In the genomic region with DNA sequence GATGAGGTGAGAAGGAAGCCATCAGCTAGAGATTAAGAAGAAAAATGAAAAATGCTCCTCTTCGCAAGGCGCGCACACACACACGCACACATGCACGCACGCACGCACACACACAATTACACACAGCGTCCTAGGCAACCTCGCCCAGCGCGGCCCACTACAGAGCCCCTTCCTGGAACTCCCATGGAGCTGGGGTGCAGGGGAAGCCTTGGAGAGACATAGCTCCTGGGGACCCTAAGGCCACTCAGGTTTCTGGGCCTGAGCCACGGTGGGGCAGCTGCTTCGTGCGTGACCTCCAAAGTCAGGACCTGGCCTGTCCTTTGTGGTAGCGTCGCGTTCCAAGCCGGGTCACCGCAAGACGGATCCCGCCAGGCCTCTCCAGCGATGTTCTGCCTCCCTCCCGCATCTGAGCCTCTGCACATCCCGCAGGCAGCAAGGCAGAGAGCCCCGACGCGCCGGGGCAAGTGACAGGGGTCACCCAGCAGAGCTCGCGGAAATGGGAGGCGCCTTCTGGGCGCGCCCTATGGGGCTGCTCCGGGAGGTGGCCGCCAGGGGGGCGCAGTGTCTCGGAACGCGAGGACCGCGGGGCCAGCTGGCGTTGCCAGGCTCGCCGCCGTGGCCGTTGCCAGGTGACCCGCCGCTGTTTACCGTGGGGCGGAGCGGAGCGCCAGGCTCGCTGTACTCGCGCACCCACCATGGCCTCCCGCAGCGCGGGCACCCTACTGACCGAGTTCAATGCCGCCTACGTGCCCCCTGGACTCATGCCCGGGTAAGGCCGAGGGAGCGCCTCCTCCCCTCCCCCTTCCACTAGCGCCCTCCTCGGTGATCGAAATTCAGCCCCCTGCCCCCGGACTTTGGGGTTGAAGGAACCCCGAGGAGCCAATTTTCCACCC, we compare ENCODE assay signal across 1 cellular context.
TF ChIP-seq lines count a peak whose summit lies in the region.

No MANE protein-coding gene starts in this region.

TF ChIP-seq in GM12878, 131 proteins besides CTCF, POLR2A, EP300 and RAD21 (continued from another document):
- TF ChIP-seq, protein P1, sequence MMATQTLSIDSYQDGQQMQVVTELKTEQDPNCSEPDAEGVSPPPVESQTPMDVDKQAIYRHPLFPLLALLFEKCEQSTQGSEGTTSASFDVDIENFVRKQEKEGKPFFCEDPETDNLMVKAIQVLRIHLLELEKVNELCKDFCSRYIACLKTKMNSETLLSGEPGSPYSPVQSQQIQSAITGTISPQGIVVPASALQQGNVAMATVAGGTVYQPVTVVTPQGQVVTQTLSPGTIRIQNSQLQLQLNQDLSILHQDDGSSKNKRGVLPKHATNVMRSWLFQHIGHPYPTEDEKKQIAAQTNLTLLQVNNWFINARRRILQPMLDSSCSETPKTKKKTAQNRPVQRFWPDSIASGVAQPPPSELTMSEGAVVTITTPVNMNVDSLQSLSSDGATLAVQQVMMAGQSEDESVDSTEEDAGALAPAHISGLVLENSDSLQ (IDR thresholded peaks at IDR 0.05), result no peak
- TF ChIP-seq MYC (IDR thresholded peaks at IDR 0.05; ENCODE audit: insufficient read depth, insufficient read length, insufficient replicate concordance, low read length, severe bottlenecking), result no peak
- TF ChIP-seq TCF3 (IDR thresholded peaks at IDR 0.05; ENCODE audit: borderline replicate concordance, insufficient read depth, low read depth, low read length), result 0 out of 2 replicates have a peak, but pooled peaks have one; percentile 51
- TF ChIP-seq, protein P2, sequence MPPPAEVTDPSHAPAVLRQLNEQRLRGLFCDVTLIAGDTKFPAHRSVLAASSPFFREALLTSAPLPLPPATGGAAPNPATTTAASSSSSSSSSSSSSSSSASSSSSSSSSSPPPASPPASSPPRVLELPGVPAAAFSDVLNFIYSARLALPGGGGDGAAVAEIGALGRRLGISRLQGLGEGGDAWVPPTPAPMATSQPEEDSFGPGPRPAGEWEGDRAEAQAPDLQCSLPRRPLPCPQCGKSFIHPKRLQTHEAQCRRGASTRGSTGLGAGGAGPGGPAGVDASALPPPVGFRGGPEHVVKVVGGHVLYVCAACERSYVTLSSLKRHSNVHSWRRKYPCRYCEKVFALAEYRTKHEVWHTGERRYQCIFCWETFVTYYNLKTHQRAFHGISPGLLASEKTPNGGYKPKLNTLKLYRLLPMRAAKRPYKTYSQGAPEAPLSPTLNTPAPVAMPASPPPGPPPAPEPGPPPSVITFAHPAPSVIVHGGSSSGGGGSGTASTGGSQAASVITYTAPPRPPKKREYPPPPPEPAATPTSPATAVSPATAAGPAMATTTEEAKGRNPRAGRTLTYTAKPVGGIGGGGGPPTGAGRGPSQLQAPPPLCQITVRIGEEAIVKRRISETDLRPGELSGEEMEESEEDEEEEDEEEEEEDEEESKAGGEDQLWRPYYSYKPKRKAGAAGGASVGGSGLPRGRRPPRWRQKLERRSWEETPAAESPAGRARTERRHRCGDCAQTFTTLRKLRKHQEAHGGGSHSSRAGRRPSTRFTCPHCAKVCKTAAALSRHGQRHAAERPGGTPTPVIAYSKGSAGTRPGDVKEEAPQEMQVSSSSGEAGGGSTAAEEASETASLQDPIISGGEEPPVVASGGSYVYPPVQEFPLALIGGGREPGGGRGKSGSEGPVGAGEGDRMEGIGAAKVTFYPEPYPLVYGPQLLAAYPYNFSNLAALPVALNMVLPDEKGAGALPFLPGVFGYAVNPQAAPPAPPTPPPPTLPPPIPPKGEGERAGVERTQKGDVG (CRISPR knock-in tag; IDR thresholded peaks at IDR 0.05), result no peak
- no peak for TF ChIP-seq IKZF2 (IDR thresholded peaks at IDR 0.05)
- no peak for TF ChIP-seq SUPT20H (IDR thresholded peaks at IDR 0.05; ENCODE audit: borderline replicate concordance, control insufficient read depth, low read depth, low read length)
- TF ChIP-seq KDM1A (IDR thresholded peaks at IDR 0.05; ENCODE audit: borderline replicate concordance), result no peak
- TF ChIP-seq, protein P3, sequence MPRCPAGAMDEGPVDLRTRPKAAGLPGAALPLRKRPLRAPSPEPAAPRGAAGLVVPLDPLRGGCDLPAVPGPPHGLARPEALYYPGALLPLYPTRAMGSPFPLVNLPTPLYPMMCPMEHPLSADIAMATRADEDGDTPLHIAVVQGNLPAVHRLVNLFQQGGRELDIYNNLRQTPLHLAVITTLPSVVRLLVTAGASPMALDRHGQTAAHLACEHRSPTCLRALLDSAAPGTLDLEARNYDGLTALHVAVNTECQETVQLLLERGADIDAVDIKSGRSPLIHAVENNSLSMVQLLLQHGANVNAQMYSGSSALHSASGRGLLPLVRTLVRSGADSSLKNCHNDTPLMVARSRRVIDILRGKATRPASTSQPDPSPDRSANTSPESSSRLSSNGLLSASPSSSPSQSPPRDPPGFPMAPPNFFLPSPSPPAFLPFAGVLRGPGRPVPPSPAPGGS (IDR thresholded peaks at IDR 0.05; ENCODE audit: borderline replicate concordance, insufficient read depth, low read depth, low read length, poor library complexity, severe bottlenecking), result peak; percentile 96
- no peak for TF ChIP-seq ZNF622 (IDR thresholded peaks at IDR 0.05)
